In genomic region chr22:46072981-46073682, GRCh38 we compare ENCODE assay signal across 8 cellular contexts.
A peak's percentile ranks its signal among the peaks of the same experiment; 100 is the strongest.
DNase-seq lines count a peak whose midpoint lies in the region; ATAC-seq, FAIRE-seq and TF ChIP-seq lines count a peak whose summit lies in the region.

No MANE protein-coding gene starts in this region.

- H2AK5ac ChIP-seq in H1 (ENCODE audit: low read depth, low read length), result no peak overlapping the region

- H3K14ac ChIP-seq in H1 (ENCODE audit: insufficient read length), result no peak overlapping the region

- H3K27me3 Mint-ChIP-seq in CD14-positive monocyte (ENCODE audit: low read depth in 3 of 3) (no peaks in the 10 kb centered on the region), nephron (ENCODE audit: low read depth) (peaks cover 23% of the 10 kb centered on the region)

- H3K23me2 ChIP-seq in H1 (ENCODE audit: low read depth, low read length), result peaks cover 15% of the 10 kb centered on the region; the same call in 1 of the 2 replicates

- peak overlapping the region; percentile 67 to 80 for H3K4me2 ChIP-seq in H1 (ENCODE audit: insufficient read depth in 1 of 2, low read depth in 2 of 2, low read length in 2 of 2)

- H3K4ac ChIP-seq in H1 (replicated peaks; ENCODE audit: insufficient read length, low read depth, low read length), result no peak overlapping the region

- H2BK20ac ChIP-seq in H1 (ENCODE audit: low read length), result no peak overlapping the region

- H3K4me1 ChIP-seq in H1 (replicated peaks in 1 of 4; ENCODE audit: control insufficient read depth in 3 of 4, insufficient read depth in 4 of 4, low read length in 3 of 4), result peaks cover 0 to 48% (median 36%) of the 10 kb centered on the region in 4 experiments; a peak in 6 of 7 replicates

- H4K8ac ChIP-seq in H1 (ENCODE audit: extremely low read depth, insufficient read depth, low read length), result no peak overlapping the region

- no peak for TF ChIP-seq POLR2A in H1 (IDR thresholded peaks at IDR 0.05; ENCODE audit: control extremely low read depth in 1 of 2, low read depth in 2 of 2, low read length in 2 of 2)

- no peaks in the 10 kb centered on the region for H3K9me3 ChIP-seq in H1 (ENCODE audit: insufficient read depth in 2 of 2, low read depth in 1 of 2, low read length in 1 of 2)

- H3K4me3 Mint-ChIP-seq in CD14-positive monocyte (peak overlapping the region; percentile 89 to 91), nephron (peak overlapping the region; percentile 83 to 99 (median 96))

- FAIRE-seq in H1 (lab: Jason Lieb, UNC), result no peak

- H4K20me1 ChIP-seq in H1 (replicated peaks in 1 of 2; ENCODE audit: control insufficient read depth in 1 of 2, insufficient read depth in 2 of 2, low read length in 2 of 2), result peaks cover 0 to 1% of the 10 kb centered on the region in 2 experiments

- H3K4me1 Mint-ChIP-seq in CD14-positive monocyte (peaks cover 50% of the 10 kb centered on the region), nephron (peaks cover 61% of the 10 kb centered on the region)

- peak overlapping the region in 1 of 4 experiments; percentile 27; a peak in 3 of 7 replicates for H3K9ac ChIP-seq in H1 (replicated peaks in 1 of 4; ENCODE audit: extremely low read depth in 1 of 4, low read depth in 3 of 4, low read length in 3 of 4)

- no peak for TF ChIP-seq RAD21 in H1 (IDR thresholded peaks at IDR 0.05 in 1 of 2, conservative IDR thresholded peaks at IDR 0.05 in 1 of 2; ENCODE audit: low read depth in 2 of 2, low read length in 2 of 2)

- CTCF ChIA-PET in H1 (lab: Charles Lee; ENCODE audit: partially characterized antibody), result interaction anchor here (0.7 to 2.5 kb wide), 6 partner anchors 12 to 490 kb away, joined by 3 to 11 read pairs (median 8); no protein-coding TSS in a partner anchor

- no peak overlapping the region for H2BK120ac ChIP-seq in H1 (replicated peaks; ENCODE audit: low read depth, low read length)

- no peak overlapping the region for H2AFZ ChIP-seq in H1 (ENCODE audit: low read length)

- H2BK5ac ChIP-seq in H1 (ENCODE audit: low read depth, low read length), result 0 out of 2 replicates have a peak overlapping the region, but pooled peaks have one; percentile 26

- no peak overlapping the region for H4K91ac ChIP-seq in H1 (replicated peaks; ENCODE audit: insufficient read length, low read length)

- H3K23ac ChIP-seq in H1 (ENCODE audit: insufficient read length), result no peak overlapping the region

- H3K18ac ChIP-seq in H1 (ENCODE audit: extremely low read depth, low read length), result no peak overlapping the region

- H3K27ac Mint-ChIP-seq in CD14-positive monocyte (peak overlapping the region in 4 of 7 donors; percentile 19 to 81 (median 48)), nephron (peak overlapping the region; percentile 74 to 97 (median 96))

- H3K36me3 ChIP-seq in H1 (ENCODE audit: control insufficient read depth in 2 of 4, insufficient read depth in 4 of 4, low read length in 3 of 4), result no peaks in the 10 kb centered on the region

- intact Hi-C loops in CD14-positive monocyte (cut with micrococcal nuclease), result loop anchor here (5.0 kb wide), 3 partner anchors 36 to 76 kb away; no protein-coding TSS in a partner anchor

- no peak overlapping the region for H3K27ac ChIP-seq in H1 (ENCODE audit: low read depth, low read length)

- ATAC-seq in GM19324 (IDR thresholded peaks at IDR 0.05; ENCODE audit: low FRiP score, unreplicated experiment) (no peak), left lobe of liver (no peak)

- no peak for TF ChIP-seq EP300 in H1 (IDR thresholded peaks at IDR 0.05; ENCODE audit: borderline replicate concordance in 1 of 2, low read depth in 2 of 2, low read length in 2 of 2)

- peaks cover 8 to 44% (median 34%) of the 10 kb centered on the region in 4 experiments for H3K27me3 ChIP-seq in H1 (replicated peaks in 1 of 4; ENCODE audit: control insufficient read depth in 3 of 4, extremely low read depth in 1 of 4, insufficient read depth in 3 of 4, low read length in 3 of 4)

- no peak overlapping the region for H3K56ac ChIP-seq in H1 (replicated peaks; ENCODE audit: insufficient read length, low read depth, low read length)

- peaks cover 0 to 49% of the 10 kb centered on the region in 2 experiments; a peak in 3 of 4 replicates for H3K79me2 ChIP-seq in H1 (ENCODE audit: control insufficient read depth in 1 of 2, insufficient read depth in 2 of 2, low read length in 2 of 2)

- no peak for DNase-seq in CD14-positive monocyte (ENCODE audit: low spot score)
- DNase-seq in LNCaP clone FGC (ENCODE audit: low read depth), result no peak
- no peak for DNase-seq in H1 (ENCODE audit: low read depth in 1 of 2, low spot score in 2 of 2)
- DNase-seq in DMS53 (lab: John Stamatoyannopoulos, UW), result no peak
- DNase-seq in left lobe of liver (ENCODE audit: low spot score), result no peak
- DNase-seq in GOT3 (lab: John Stamatoyannopoulos, UW), result no peak

- POLR2A ChIA-PET in H1 (lab: Charles Lee; ENCODE audit: partially characterized antibody), result interaction anchor here (0.6 to 1.5 kb wide), 2 partner anchors 26 to 64 kb away, joined by 3 to 4 read pairs; no protein-coding TSS in a partner anchor

- 65% methylated on average over 16 of the region's 16 CpGs; no CpG with 5 or more reads in 1 of the 2 experiments for WGBS in H1 (ENCODE audit: extremely low coverage in 1 of 2, insufficient coverage in 1 of 2, insufficient read length in 1 of 2, insufficient replicate concordance in 2 of 2, low coverage in 1 of 2, low lambda C conversion rate in 2 of 2, missing lambda C conversion rate in 1 of 2), 2 experiments

- H3K36me3 Mint-ChIP-seq in CD14-positive monocyte (peaks cover 16 to 32% of the 10 kb centered on the region in 2 donors), nephron (ENCODE audit: low read depth) (no peaks in the 10 kb centered on the region)

- no peak overlapping the region for H2BK15ac ChIP-seq in H1 (ENCODE audit: low read length)

- H3K4me3 ChIP-seq in LNCaP clone FGC (ENCODE audit: low read depth, low read length) (peak overlapping the region; percentile 95), H1 (ENCODE audit: extremely low read depth in 1 of 4, insufficient read depth in 2 of 4, low read depth in 3 of 4, low read length in 4 of 4) (peak overlapping the region; percentile 47 to 67 (median 56))

- peaks cover 8% of the 10 kb centered on the region; the same call in 1 of the 2 replicates for H3K79me1 ChIP-seq in H1 (ENCODE audit: low read depth, low read length)

- H3K9me3 Mint-ChIP-seq in CD14-positive monocyte, result no peaks in the 10 kb centered on the region
- H3K9me3 Mint-ChIP-seq in nephron, result no peaks in the 10 kb centered on the region

- TF ChIP-seq CTCF in CD14-positive monocyte (IDR thresholded peaks at IDR 0.05) (no peak), LNCaP clone FGC (IDR thresholded peaks at IDR 0.05; ENCODE audit: control insufficient read depth, extremely low read depth, insufficient read depth) (no peak), H1 (IDR thresholded peaks at IDR 0.05; ENCODE audit: control extremely low read depth in 1 of 3, insufficient read depth in 1 of 3, low read depth in 1 of 3, low read length in 3 of 3) (no peak), nephron (IDR thresholded peaks at IDR 0.05; ENCODE audit: unreplicated experiment in 3 of 3) (no peak)

- H2BK12ac ChIP-seq in H1 (ENCODE audit: low read depth, low read length), result no peak overlapping the region

- H4K5ac ChIP-seq in H1 (ENCODE audit: insufficient read length, low read depth, low read length), result no peak overlapping the region

TF ChIP-seq in H1, 55 proteins besides CTCF, POLR2A, EP300 and RAD21:
- TF ChIP-seq TAF7 (optimal IDR thresholded peaks at IDR 0.05; ENCODE audit: borderline replicate concordance, low read depth, low read length) (no peak), SUZ12 (IDR thresholded peaks at IDR 0.05; ENCODE audit: low read length) (no peak), SIN3A (conservative IDR thresholded peaks at IDR 0.05 in 1 of 2, IDR thresholded peaks at IDR 0.05 in 1 of 2; ENCODE audit: low read depth in 1 of 2, low read length in 2 of 2) (no peak), SRF (IDR thresholded peaks at IDR 0.05; ENCODE audit: low read depth, low read length) (no peak), NRF1 (IDR thresholded peaks at IDR 0.05; ENCODE audit: low read depth, low read length) (no peak)
